ENCODE assay signal across 8 cellular contexts in genomic region chr13:31160857-31161582, GRCh38. TPM values are rescaled to one million over a fixed set of nuclear protein-coding genes. Genes with fewer than 3 reads are reported as not detected.
DNase-seq lines count a peak whose midpoint lies in the region; ATAC-seq and TF ChIP-seq lines count a peak whose summit lies in the region.

No MANE protein-coding gene starts in this region.

- H3K36me3 ChIP-seq in BJ (ENCODE audit: control insufficient read depth, insufficient read depth, low read length) (no peaks in the 10 kb centered on the region), adipocyte (ENCODE audit: control insufficient read depth, insufficient read depth, low read length, severe bottlenecking) (peaks cover 17% of the 10 kb centered on the region), left ventricle myocardium inferior (peaks cover 28% of the 10 kb centered on the region), upper lobe of left lung (peaks cover 0 to 15% (median 0%) of the 10 kb centered on the region in 4 donors)

- H3K27me3 ChIP-seq in BJ (ENCODE audit: control insufficient read depth, insufficient read depth, low read length): no peaks in the 10 kb centered on the region
- no peaks in the 10 kb centered on the region for H3K27me3 ChIP-seq in adipocyte (replicated peaks; ENCODE audit: control insufficient read depth, insufficient read depth, low read length)
- H3K27me3 ChIP-seq in left ventricle myocardium inferior (ENCODE audit: low read depth): no peaks in the 10 kb centered on the region
- no peaks in the 10 kb centered on the region for H3K27me3 ChIP-seq in upper lobe of left lung

- no peak for TF ChIP-seq CTCF in BJ (IDR thresholded peaks at IDR 0.05; ENCODE audit: insufficient read depth, low read depth, low read length)
- no peak for TF ChIP-seq CTCF in left ventricle myocardium inferior (IDR thresholded peaks at IDR 0.05; ENCODE audit: borderline replicate concordance)
- no peak for TF ChIP-seq CTCF in upper lobe of left lung (IDR thresholded peaks at IDR 0.05)

- no peak for TF ChIP-seq EP300 in upper lobe of left lung (IDR thresholded peaks at IDR 0.05)

- DNase-seq in BJ (ENCODE audit: low read depth): no peak
- DNase-seq in HK-2 (ENCODE audit: unreplicated experiment): peak; percentile 47
- DNase-seq in SKM-1 (lab: John Stamatoyannopoulos, UW; ENCODE audit: unreplicated experiment): peak; percentile 45
- DNase-seq in adipocyte (ENCODE audit: low read depth): peak; percentile 89
- peak; percentile 48 for DNase-seq in left ventricle myocardium inferior
- peak; percentile 90 for DNase-seq in posterior vena cava (ENCODE audit: low spot score)
- peak; percentile 67 to 90 for DNase-seq in upper lobe of left lung

- H3K9me3 ChIP-seq in adipocyte (ENCODE audit: control insufficient read depth, low read length) (no peaks in the 10 kb centered on the region), left ventricle myocardium inferior (replicated peaks) (no peaks in the 10 kb centered on the region), upper lobe of left lung (no peaks in the 10 kb centered on the region)

- intact Hi-C loops in left ventricle myocardium inferior (cut with micrococcal nuclease): no loop called here
- intact Hi-C loops in posterior vena cava (cut with DNase I): no loop called here

- H3K27ac ChIP-seq in left ventricle myocardium inferior (replicated peaks) (peak overlapping the region; percentile 89), upper lobe of left lung (peak overlapping the region; percentile 81 to 99 (median 92))

- peak overlapping the region; percentile 66 for H3K4me3 ChIP-seq in BJ (ENCODE audit: low read depth, low read length)
- H3K4me3 ChIP-seq in adipocyte (ENCODE audit: low read length): peak overlapping the region; percentile 89
- H3K4me3 ChIP-seq in left ventricle myocardium inferior: peak overlapping the region; percentile 86
- peak overlapping the region; percentile 61 to 98 (median 95) for H3K4me3 ChIP-seq in upper lobe of left lung

- peak in 1 of 4 donors; percentile 19 for TF ChIP-seq POLR2A in upper lobe of left lung (IDR thresholded peaks at IDR 0.05)

- H3K9ac ChIP-seq in adipocyte (ENCODE audit: low read length): peak overlapping the region; percentile 97

- CTCF ChIA-PET in BJ (lab: Yijun Ruan, JAX): interaction anchor here (1.0 to 1.1 kb wide), 3 partner anchors 15 to 105 kb away, joined by 3 read pairs; no protein-coding TSS in a partner anchor

- peaks cover 24% of the 10 kb centered on the region for H3K4me1 ChIP-seq in adipocyte (ENCODE audit: control insufficient read depth, insufficient read depth, low read length)
- H3K4me1 ChIP-seq in left ventricle myocardium inferior: peaks cover 44% of the 10 kb centered on the region
- H3K4me1 ChIP-seq in upper lobe of left lung: peaks cover 14 to 29% (median 16%) of the 10 kb centered on the region in 4 donors

- POLR2A ChIA-PET in BJ (lab: Charles Lee): no interaction called here

- peak; percentile 30 for ATAC-seq in GM19351 (IDR thresholded peaks at IDR 0.05; ENCODE audit: unreplicated experiment)
- peak; percentile 50 to 65 for ATAC-seq in upper lobe of left lung (ENCODE audit: low FRiP score in 2 of 2)

- WGBS in upper lobe of left lung, 2 donors: 0 to 1% methylated on average over 17 to 46 of the region's 53 CpGs

RNA-seq across cellular contexts. Expression of gene HSPH1, which starts 0.7 kb away (rescaled TPM):
- 15.0 and 30.2 TPM in 2 replicates for polyA plus RNA-seq in BJ (2011; rRNA removed)
- 7.1 and 8.3 TPM in 2 replicates for polyA minus RNA-seq in BJ (2011; rRNA and poly(A)+ RNA removed)
- total RNA-seq in left ventricle myocardium inferior: 78.8 TPM
- total RNA-seq in posterior vena cava: 10 to 100 TPM; 42.3 to 54.1 TPM
- total RNA-seq in upper lobe of left lung: 10 to 100 TPM; 32.5 to 93.1 (median 53.2) TPM

RNA-seq across cellular contexts. Expression of gene B3GLCT, which starts 38.8 kb away (rescaled TPM):
- 3.3 and 4.5 TPM in 2 replicates for polyA plus RNA-seq in BJ (2011; rRNA removed)
- 3.2 and 3.3 TPM in 2 replicates for polyA minus RNA-seq in BJ (2011; rRNA and poly(A)+ RNA removed)
- total RNA-seq in left ventricle myocardium inferior (19.5 TPM), posterior vena cava (1 to 10 TPM; 5.6 to 7.3 TPM), upper lobe of left lung (1 to 10 TPM; 1.0 to 8.2 (median 5.2) TPM)
